ENCODE assay signal across 10 cellular contexts in genomic region chr10:35369049-35369760, GRCh38. TPM values are rescaled to one million over a fixed set of nuclear protein-coding genes. Genes with fewer than 3 reads are reported as not detected.
A peak's percentile ranks its signal among the peaks of the same experiment; 100 is the strongest.
DNase-seq lines count a peak whose midpoint lies in the region; ATAC-seq and TF ChIP-seq lines count a peak whose summit lies in the region.
"Had no signal": no experiment of that assay in that cellular context is flagged by ENCODE, and none has a peak within 500 bp of the region (broad histone marks: within the 10 kb centered on the region; RNA-seq: fewer than 3 reads in every experiment).

No MANE protein-coding gene starts in this region.

- intact Hi-C loops in Right ventricle myocardium inferior (cut with DNase I) = no loop called here
- intact Hi-C loops in cardiac septum (cut with DNase I) = no loop called here
- intact Hi-C loops in aorta (cut with DNase I) = no loop called here

- H3K4me3 ChIP-seq in aorta (ENCODE audit: low read length in 2 of 2) = no peak overlapping the region
- no peak overlapping the region for H3K4me3 ChIP-seq in effector memory CD4-positive, alpha-beta T cell (ENCODE audit: insufficient read depth, low read depth, low read length, poor library complexity, severe bottlenecking)

- WGBS in aorta, 2 donors = 21 to 24% methylated on average over 7 of the region's 7 CpGs

- no peak overlapping the region for H3K27ac ChIP-seq in aorta (ENCODE audit: low read depth in 1 of 2, low read length in 2 of 2)
- H3K27ac ChIP-seq in effector memory CD4-positive, alpha-beta T cell (ENCODE audit: insufficient read depth, low read length, poor library complexity, severe bottlenecking) = no peak overlapping the region

- H3K27ac Mint-ChIP-seq in mesothelial cell of epicardium = peak overlapping the region; percentile 65
- H3K27ac Mint-ChIP-seq: activated T-helper 2 cell treated with anti-CD3 and anti-CD28 coated beads, Interferon-gamma antibody, Interleukin-2, Interleukin-4, amounts not matched to agents 10 μg/mL and 5 μg/mL and 100 μg/mL, durations not matched to agents 14 hours and 24 hours and 36 hours had no signal

- DNase-seq in Right ventricle myocardium inferior (ENCODE audit: missing footprints) = no peak
- no peak for DNase-seq in cardiac septum (ENCODE audit: low spot score)
- peak; percentile 41 for DNase-seq in dermis blood vessel endothelial cell
- no peak for DNase-seq in mesothelial cell of epicardium (ENCODE audit: low spot score in 2 of 2, unreplicated experiment in 2 of 2)
- no peak for DNase-seq in aorta
- no peak for DNase-seq in stimulated activated CD4-positive, alpha-beta T cell treated with anti-CD3 and anti-CD28 coated beads, Interleukin-2, amount 100 ng/mL, for 24 hours
- no peak for DNase-seq in effector memory CD4-positive, alpha-beta T cell
- no peak for DNase-seq in NCI-H446 treated with DMSO at 0.1 percent for 48 hours (lab: John Stamatoyannopoulos, UW)
- DNase-seq: stimulated activated CD4-positive, alpha-beta T cell treated with anti-CD3 and anti-CD28 coated beads, Interleukin-2, amount 100 ng/mL, for 48 hours had no signal

- peaks cover 0 to 8% of the 10 kb centered on the region in 2 donors for H3K4me1 ChIP-seq in aorta (ENCODE audit: control insufficient read depth in 1 of 2, insufficient read depth in 2 of 2, low read length in 2 of 2)
- peaks cover 17% of the 10 kb centered on the region for H3K4me1 ChIP-seq in effector memory CD4-positive, alpha-beta T cell (ENCODE audit: control insufficient read depth, insufficient read depth, low read length, poor library complexity, severe bottlenecking)

- H3K9me3 Mint-ChIP-seq in mesothelial cell of epicardium = no peaks in the 10 kb centered on the region
- H3K9me3 Mint-ChIP-seq: activated T-helper 2 cell treated with anti-CD3 and anti-CD28 coated beads, Interferon-gamma antibody, Interleukin-2, Interleukin-4, amounts not matched to agents 10 μg/mL and 5 μg/mL and 100 μg/mL, durations not matched to agents 14 hours and 24 hours and 36 hours had no signal

- H3K27me3 ChIP-seq in aorta (ENCODE audit: control insufficient read depth in 1 of 2, insufficient read depth in 2 of 2, low read length in 1 of 2) = no peaks in the 10 kb centered on the region
- no peaks in the 10 kb centered on the region for H3K27me3 ChIP-seq in effector memory CD4-positive, alpha-beta T cell (replicated peaks; ENCODE audit: control insufficient read depth, insufficient read depth, low read length, poor library complexity, severe bottlenecking)

- no peaks in the 10 kb centered on the region for H3K9me3 ChIP-seq in aorta (ENCODE audit: control insufficient read depth, low read length)
- no peaks in the 10 kb centered on the region for H3K9me3 ChIP-seq in effector memory CD4-positive, alpha-beta T cell (ENCODE audit: control insufficient read depth, low read length)

- ATAC-seq in Right ventricle myocardium inferior (peak; percentile 49), aorta (ENCODE audit: low FRiP score) (peak; percentile 37)

- peaks cover 23% of the 10 kb centered on the region for H3K4me1 Mint-ChIP-seq in mesothelial cell of epicardium

- no peaks in the 10 kb centered on the region for H3K36me3 ChIP-seq in aorta (ENCODE audit: control insufficient read depth in 1 of 2, insufficient read depth in 2 of 2, low read length in 1 of 2)
- H3K36me3 ChIP-seq in effector memory CD4-positive, alpha-beta T cell (ENCODE audit: control insufficient read depth, insufficient read depth, low read length) = no peaks in the 10 kb centered on the region

- TF ChIP-seq CTCF in mesothelial cell of epicardium (IDR thresholded peaks at IDR 0.05; ENCODE audit: unreplicated experiment) = no peak

- no peak overlapping the region for H3K4me3 Mint-ChIP-seq in mesothelial cell of epicardium

- H3K27me3 Mint-ChIP-seq in mesothelial cell of epicardium (ENCODE audit: low read depth) = no peaks in the 10 kb centered on the region

- peaks cover 5% of the 10 kb centered on the region for H3K36me3 Mint-ChIP-seq in mesothelial cell of epicardium

RNA-seq across cellular contexts. Expression of gene CCNY, which starts 32.9 kb away (rescaled TPM):
- total RNA-seq in Right ventricle myocardium inferior (91.8 TPM), cardiac septum (83.4 TPM), dermis blood vessel endothelial cell (99.4 and 124 TPM in 2 replicates), mesothelial cell of epicardium (66.5 to 75.4 TPM (median 68.9 TPM) in 3 replicates), aorta (10 to 100 TPM; 71.9 to 95.9 TPM)
- 10 to 100 TPM; 25.5 to 36.8 TPM for polyA plus RNA-seq in aorta
